18 cellular contexts compared by ENCODE assay signal in the genomic region with DNA sequence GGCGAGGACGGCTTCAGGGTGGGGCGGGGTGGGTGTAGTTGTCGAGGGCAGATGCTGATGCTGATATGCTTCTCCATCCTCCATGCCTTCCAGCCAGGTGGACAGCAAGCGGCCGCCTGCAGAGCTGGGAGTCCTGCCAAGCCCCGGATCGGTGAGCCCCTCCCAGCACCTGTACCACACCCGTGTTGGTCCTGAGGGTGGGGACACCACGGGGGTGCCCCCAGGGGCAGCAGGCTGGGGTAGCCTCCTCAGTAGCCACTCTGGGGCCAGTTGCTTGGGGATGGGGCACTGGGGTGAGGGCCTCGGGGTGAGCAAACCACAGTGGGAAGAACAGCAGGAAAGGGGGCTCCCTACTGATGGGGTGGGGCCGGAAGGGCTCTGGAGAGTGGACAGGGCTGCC.
"Had no signal": no experiment of that assay in that cellular context is flagged by ENCODE, and none has a peak within 500 bp of the region (broad histone marks: within the 10 kb centered on the region; RNA-seq: fewer than 3 reads in every experiment).

No MANE protein-coding gene starts in this region.

- DNase-seq: activated CD4-positive, alpha-beta T cell treated with anti-CD3 and anti-CD28 coated beads for 1 hour; activated gamma-delta T cell treated with Interleukin-2 at 50 U/mL for 16 hours; activated T-cell treated with anti-CD3 and anti-CD28 coated beads, Interleukin-2, amount 50 U/mL, for 1 hour; anterior cingulate cortex; body of pancreas; foreskin keratinocyte; left ventricle myocardium inferior; occipital lobe; stimulated activated CD4-positive, alpha-beta T cell treated with anti-CD3 and anti-CD28 coated beads, Interleukin-2, amount 100 ng/mL, for 48 hours; stimulated activated CD8-positive, alpha-beta memory T cell treated with anti-CD3 and anti-CD28 coated beads, Interleukin-4, amount 100 ng/mL, for 48 hours; stimulated activated naive B cell treated with anti-CD40 and anti-IgM and Interleukin-4, amounts not matched to agents 10 μg/mL and 1 μg/mL and 100 μg/mL, for 72 hours; T-helper 9 cell; testis had no signal

- H3K36me3 Mint-ChIP-seq: activated naive CD4-positive, alpha-beta T cell treated with anti-CD3 and anti-CD28 coated beads, Interleukin-2, amount 50 U/mL, for 24 hours; memory B cell had no signal

- H3K9me3 Mint-ChIP-seq: activated naive CD4-positive, alpha-beta T cell treated with anti-CD3 and anti-CD28 coated beads, Interleukin-2, amount 50 U/mL, for 24 hours; memory B cell; stimulated activated naive B cell treated with anti-CD40 and anti-IgM and Interleukin-4, amounts not matched to agents 10 μg/mL and 1 μg/mL and 100 μg/mL, for 72 hours had no signal

- H3K36me3 ChIP-seq: cardiac muscle cell, left ventricle myocardium inferior, upper lobe of left lung had no signal

- H3K4me3 Mint-ChIP-seq: activated naive CD4-positive, alpha-beta T cell treated with anti-CD3 and anti-CD28 coated beads, Interleukin-2, amount 50 U/mL, for 24 hours; memory B cell; stimulated activated naive B cell treated with anti-CD40 and anti-IgM and Interleukin-4, amounts not matched to agents 10 μg/mL and 1 μg/mL and 100 μg/mL, for 72 hours had no signal

- H3K4me1 Mint-ChIP-seq: activated naive CD4-positive, alpha-beta T cell treated with anti-CD3 and anti-CD28 coated beads, Interleukin-2, amount 50 U/mL, for 24 hours had no signal

- H3K27ac Mint-ChIP-seq: activated naive CD4-positive, alpha-beta T cell treated with anti-CD3 and anti-CD28 coated beads, Interleukin-2, amount 50 U/mL, for 24 hours; memory B cell; stimulated activated naive B cell treated with anti-CD40 and anti-IgM and Interleukin-4, amounts not matched to agents 10 μg/mL and 1 μg/mL and 100 μg/mL, for 72 hours had no signal

- H3K4me1 ChIP-seq: body of pancreas, foreskin keratinocyte, left ventricle myocardium inferior, testis, upper lobe of left lung had no signal

- ATAC-seq: body of pancreas, foreskin keratinocyte had no signal

- H3K27me3 ChIP-seq: body of pancreas, cardiac muscle cell, testis, upper lobe of left lung had no signal

- H3K9me3 ChIP-seq: body of pancreas, left ventricle myocardium inferior, testis, upper lobe of left lung had no signal

- H3K27ac ChIP-seq: body of pancreas, cardiac muscle cell, foreskin keratinocyte, left ventricle myocardium inferior, testis, upper lobe of left lung had no signal

- H3K27me3 Mint-ChIP-seq: activated naive CD4-positive, alpha-beta T cell treated with anti-CD3 and anti-CD28 coated beads, Interleukin-2, amount 50 U/mL, for 24 hours; stimulated activated naive B cell treated with anti-CD40 and anti-IgM and Interleukin-4, amounts not matched to agents 10 μg/mL and 1 μg/mL and 100 μg/mL, for 72 hours had no signal

- H3K4me3 ChIP-seq: body of pancreas, cardiac muscle cell, left ventricle myocardium inferior, smooth muscle cell, testis, upper lobe of left lung had no signal
